ENCODE assay signal across 6 cellular contexts in genomic region chr5:2507611-2508010, GRCh38.
"Had no signal": no experiment of that assay in that cellular context is flagged by ENCODE, and none has a peak within 500 bp of the region (broad histone marks: within the 10 kb centered on the region; RNA-seq: fewer than 3 reads in every experiment).

No MANE protein-coding gene starts in this region.

- H3K4me3 ChIP-seq: GM23338 had no signal

- H3K36me3 Mint-ChIP-seq: IgD-negative memory B cell had no signal

- DNase-seq: H9, HCEC 1CT had no signal

- H3K27ac Mint-ChIP-seq: GM23338, H9, IgD-negative memory B cell had no signal

- H2AFZ ChIP-seq: GM23338 had no signal

- ATAC-seq: GM23338, HepG2 had no signal

- H3K27ac ChIP-seq: HL-60 had no signal

- H3K4me1 Mint-ChIP-seq: IgD-negative memory B cell had no signal

- H3K4me3 Mint-ChIP-seq: GM23338, H9, IgD-negative memory B cell had no signal

- H3K4me2 ChIP-seq: GM23338 had no signal

- H3K27me3 Mint-ChIP-seq: IgD-negative memory B cell had no signal
